Comparison of ENCODE assay signal across 20 cellular contexts in the genomic region with DNA sequence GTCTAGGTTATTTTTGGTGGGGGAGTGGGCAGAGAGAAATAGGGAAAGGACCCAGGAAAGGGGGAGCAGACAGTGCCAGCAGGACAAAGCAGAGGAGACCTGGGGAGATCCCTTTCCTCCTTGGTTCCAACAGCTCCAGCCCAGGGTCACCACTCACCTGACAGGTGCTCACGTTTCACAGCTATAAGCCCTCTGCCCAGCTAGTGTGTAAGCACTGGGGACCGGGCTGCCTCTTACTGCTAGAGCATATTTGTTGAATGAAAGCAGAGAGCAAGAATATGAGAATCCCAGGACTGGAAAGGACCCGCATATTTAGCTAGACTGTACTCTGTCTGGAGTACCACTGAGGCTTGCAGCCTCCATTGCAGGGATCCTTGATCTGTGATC. TPM values are rescaled to one million over a fixed set of nuclear protein-coding genes. Genes with fewer than 3 reads are reported as not detected.
A peak's percentile ranks its signal among the peaks of the same experiment; 100 is the strongest.
DNase-seq lines count a peak whose midpoint lies in the region; TF ChIP-seq lines count a peak whose summit lies in the region.
"Had no signal": no experiment of that assay in that cellular context is flagged by ENCODE, and none has a peak within 500 bp of the region (broad histone marks: within the 10 kb centered on the region; RNA-seq: fewer than 3 reads in every experiment).

No MANE protein-coding gene starts in this region.

- no peaks in the 10 kb centered on the region; the same call in 1 of the 2 replicates for H3K27me3 ChIP-seq in H9 (ENCODE audit: insufficient read depth, low read length)

- no peaks in the 10 kb centered on the region; a peak in 1 of 7 replicates for H3K36me3 Mint-ChIP-seq in H9 (ENCODE audit: insufficient read depth in 1 of 3, low read depth in 3 of 3)
- H3K36me3 Mint-ChIP-seq in brain, result no peaks in the 10 kb centered on the region
- H3K36me3 Mint-ChIP-seq in nephron (ENCODE audit: low read depth), result peaks cover 22% of the 10 kb centered on the region
- H3K36me3 Mint-ChIP-seq: activated naive CD4-positive, alpha-beta T cell treated with anti-CD3 and anti-CD28 coated beads, Interleukin-2, amount 50 U/mL, for 72 hours; CD4-positive, alpha-beta memory T cell had no signal

- no peak overlapping the region for H2BK15ac ChIP-seq in H9 (ENCODE audit: low read depth, low read length)

- no peak overlapping the region for H2BK20ac ChIP-seq in H9 (ENCODE audit: low read depth, low read length, poor library complexity, severe bottlenecking)

- no peaks in the 10 kb centered on the region for H3K4me1 ChIP-seq in H9 (ENCODE audit: insufficient read depth, low read length)

- no peak overlapping the region for H3K4ac ChIP-seq in H9 (ENCODE audit: low read depth, low read length)

- H2AK5ac ChIP-seq in H9 (ENCODE audit: insufficient read length, low read length), result no peak overlapping the region

- TF ChIP-seq CTCF in H9 (conservative IDR thresholded peaks at IDR 0.05) (0 out of 3 replicates have a peak, but pooled peaks have one; percentile 0), brain (conservative IDR thresholded peaks at IDR 0.05) (no peak), nephron (IDR thresholded peaks at IDR 0.05; ENCODE audit: unreplicated experiment in 3 of 3) (no peak)

- H3K23ac ChIP-seq in H9 (ENCODE audit: insufficient read length, low read depth, low read length), result no peak overlapping the region

- H2AFZ ChIP-seq in H9 (ENCODE audit: low read length), result no peak overlapping the region
- H2AFZ ChIP-seq: neural progenitor cell had no signal

- no peak overlapping the region for H3K4me3 Mint-ChIP-seq in H9
- peak overlapping the region in 1 of 5 experiments; percentile 69 for H3K4me3 Mint-ChIP-seq in brain
- peak overlapping the region in 1 of 3 experiments; percentile 96 for H3K4me3 Mint-ChIP-seq in nephron
- H3K4me3 Mint-ChIP-seq: activated B cell treated with CpG ODN at 0.5 μM for 24 hours; activated CD8-positive, alpha-beta T cell treated with anti-CD3 and anti-CD28 coated beads, Interleukin-2, amount 10 ng/mL, durations not matched to agents 7 days and 5 days; activated T-cell treated with anti-CD3 and anti-CD28 coated beads, Interleukin-2, amount 50 U/mL, for 4 hours; CD4-positive, alpha-beta memory T cell; neural progenitor cell had no signal

- no peak overlapping the region for H2BK12ac ChIP-seq in H9 (ENCODE audit: insufficient read length, low read depth, low read length)

- no peak overlapping the region for H3K18ac ChIP-seq in H9 (ENCODE audit: insufficient read length, low read depth, low read length)

- H3K9me3 ChIP-seq in H9 (ENCODE audit: control insufficient read depth, low read depth, low read length), result no peaks in the 10 kb centered on the region

- H3K9me3 Mint-ChIP-seq in H9 (no peaks in the 10 kb centered on the region), brain (no peaks in the 10 kb centered on the region), nephron (no peaks in the 10 kb centered on the region)
- H3K9me3 Mint-ChIP-seq: activated B cell treated with CpG ODN at 0.5 μM for 24 hours; activated naive CD4-positive, alpha-beta T cell treated with anti-CD3 and anti-CD28 coated beads, Interleukin-2, amount 50 U/mL, for 72 hours; activated T-cell treated with anti-CD3 and anti-CD28 coated beads, Interleukin-2, amount 50 U/mL, for 4 hours; CD4-positive, alpha-beta memory T cell; neural progenitor cell had no signal

- H4K20me1 ChIP-seq in H9 (ENCODE audit: control insufficient read depth, insufficient read depth, insufficient read length), result no peaks in the 10 kb centered on the region

- no peak overlapping the region for H2BK5ac ChIP-seq in H9 (ENCODE audit: insufficient read length, low read length)

- H3K27ac ChIP-seq in H9 (ENCODE audit: insufficient read length, low read depth, low read length) (no peak overlapping the region), substantia nigra (ENCODE audit: low read depth, low read length, poor library complexity, severe bottlenecking) (peak overlapping the region; percentile 91)
- H3K27ac ChIP-seq: neural progenitor cell, SK-N-MC had no signal

- peaks cover 24% of the 10 kb centered on the region for H3K27me3 Mint-ChIP-seq in H9 (ENCODE audit: low read depth)
- H3K27me3 Mint-ChIP-seq in brain, result peaks cover 5% of the 10 kb centered on the region
- peaks cover 4% of the 10 kb centered on the region for H3K27me3 Mint-ChIP-seq in nephron (ENCODE audit: low read depth)
- H3K27me3 Mint-ChIP-seq: CD4-positive, alpha-beta memory T cell had no signal

- no peak overlapping the region for H4K91ac ChIP-seq in H9 (ENCODE audit: insufficient read length, low read depth, low read length)

- peaks cover 9 to 37% of the 10 kb centered on the region in 2 experiments for H3K4me1 Mint-ChIP-seq in H9
- peaks cover 87% of the 10 kb centered on the region for H3K4me1 Mint-ChIP-seq in brain
- peaks cover 100% of the 10 kb centered on the region for H3K4me1 Mint-ChIP-seq in nephron

- H3K27ac Mint-ChIP-seq in H9 (no peak overlapping the region), brain (peak overlapping the region in 4 of 5 experiments; percentile 22 to 87 (median 56)), nephron (peak overlapping the region in 2 of 3 experiments; percentile 75 to 98)
- H3K27ac Mint-ChIP-seq: activated B cell treated with CpG ODN at 0.5 μM for 24 hours; activated CD8-positive, alpha-beta T cell treated with anti-CD3 and anti-CD28 coated beads, Interleukin-2, amount 10 ng/mL, durations not matched to agents 7 days and 5 days; activated naive CD4-positive, alpha-beta T cell treated with anti-CD3 and anti-CD28 coated beads, Interleukin-2, amount 50 U/mL, for 72 hours; CD4-positive, alpha-beta memory T cell had no signal

- no peak overlapping the region for H3K14ac ChIP-seq in H9 (ENCODE audit: insufficient read depth, low read length)

- H3K79me2 ChIP-seq in H9 (ENCODE audit: insufficient read depth, low read length), result no peaks in the 10 kb centered on the region

- no peak for DNase-seq in H9
- DNase-seq in substantia nigra (lab: John Stamatoyannopoulos, UW), result no peak
- DNase-seq in activated CD4-positive, CD25-positive, alpha-beta regulatory T cell treated with anti-CD3 and anti-CD28 coated beads, Interleukin-2, amount 50 U/mL, for 72 hours, result no peak
- DNase-seq in NCI-H2196 (lab: John Stamatoyannopoulos, UW; ENCODE audit: unreplicated experiment), result no peak
- DNase-seq in ureter (ENCODE audit: low spot score), result no peak
- DNase-seq: activated B cell treated with CpG ODN at 0.5 μM for 24 hours; activated CD8-positive, alpha-beta T cell treated with anti-CD3 and anti-CD28 coated beads, Interleukin-2, amount 10 ng/mL, durations not matched to agents 7 days and 5 days; activated T-cell treated with anti-CD3 and anti-CD28 coated beads, Interleukin-2, amount 50 U/mL, for 4 hours; CD4-positive, alpha-beta memory T cell; DMS79 treated with DMSO at 0.1 percent for 48 hours; erythroblast; NCI-H187; NCI-H446 treated with DMSO at 0.1 percent for 48 hours; retina; stimulated activated naive CD4-positive, alpha-beta T cell treated with Interleukin-2 at 50 U/mL for 16 hours had no signal

- no peak overlapping the region for H3K56ac ChIP-seq in H9 (ENCODE audit: insufficient read length, low read depth, low read length)

- no peaks in the 10 kb centered on the region for H3K79me1 ChIP-seq in H9 (ENCODE audit: insufficient read depth, low read depth, low read length, poor library complexity, severe bottlenecking)

- H4K8ac ChIP-seq in H9 (replicated peaks; ENCODE audit: insufficient read length, low read depth, low read length), result no peak overlapping the region

- no peaks in the 10 kb centered on the region for H3K23me2 ChIP-seq in H9 (ENCODE audit: insufficient read length, low read depth, low read length, poor library complexity, severe bottlenecking)

- H3K4me2 ChIP-seq in H9 (ENCODE audit: insufficient read depth, insufficient read length, low read length), result no peak overlapping the region
- H3K4me2 ChIP-seq: neural progenitor cell had no signal

- H3K9ac ChIP-seq in H9 (ENCODE audit: extremely low read depth, insufficient read length, low read length), result no peak overlapping the region
- H3K9ac ChIP-seq: neural progenitor cell had no signal

- H2BK120ac ChIP-seq in H9 (ENCODE audit: low read depth, low read length, poor library complexity, severe bottlenecking), result no peak overlapping the region

- H4K5ac ChIP-seq in H9 (ENCODE audit: insufficient read length, low read depth, low read length), result no peak overlapping the region

- no CpG with 5 or more reads among the region's 3 CpGs for WGBS in H9 (ENCODE audit: extremely low coverage, insufficient read length, low lambda C conversion rate)

- H3T11ph ChIP-seq in H9 (ENCODE audit: low read length), result no peak overlapping the region

RNA-seq across cellular contexts. Expression of a gene that starts 6.7 kb away (rescaled TPM):
- total RNA-seq in H9 (2021), result 3.5 and 3.8 TPM in 2 replicates
- polyA plus RNA-seq in brain (ENCODE audit: insufficient read depth, low read depth, low replicate concordance), result 38.1 TPM
- total RNA-seq in ureter, result 33.9 TPM

Comparison
In these comparisons a context has a peak if more than half of its experiments do, and no peak if none do; other contexts are left out.
1. H3K27ac Mint-ChIP-seq: peak in brain (4 of 5) and nephron (2 of 3); none in H9 (0 of 3).